16 cellular contexts compared by ENCODE assay signal in the genomic region with DNA sequence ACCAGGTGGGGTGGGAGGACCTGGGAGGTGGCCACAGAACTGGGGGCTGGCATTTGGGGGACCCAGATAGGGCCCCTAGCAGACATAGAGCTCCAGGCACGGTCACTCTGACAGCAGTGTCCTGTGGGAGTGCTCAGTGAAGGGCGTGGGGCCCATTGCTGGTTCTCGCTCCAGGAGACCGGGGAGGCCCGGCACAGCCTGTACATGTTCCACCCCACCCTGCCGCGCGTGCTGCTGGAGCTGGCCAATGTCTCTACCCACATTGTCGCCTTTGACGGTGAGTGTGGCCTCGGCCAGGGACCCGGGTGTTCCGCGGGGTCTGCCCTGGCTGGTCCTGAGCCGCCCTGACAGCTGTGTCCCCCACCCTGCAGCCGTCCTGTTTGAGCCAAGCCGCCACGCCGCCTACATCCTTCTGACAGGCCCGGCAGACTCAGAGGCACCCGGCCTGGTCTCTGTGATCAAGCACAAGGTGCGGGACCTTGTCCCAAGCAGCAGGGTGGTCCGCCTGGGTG. TPM values are rescaled to one million over a fixed set of nuclear protein-coding genes. Genes with fewer than 3 reads are reported as not detected.
DNase-seq lines count a peak whose midpoint lies in the region; ATAC-seq and TF ChIP-seq lines count a peak whose summit lies in the region.
"Had no signal": no experiment of that assay in that cellular context is flagged by ENCODE, and none has a peak within 500 bp of the region (broad histone marks: within the 10 kb centered on the region; RNA-seq: fewer than 3 reads in every experiment).

No MANE protein-coding gene starts in this region.

- no peaks in the 10 kb centered on the region for H3K27me3 Mint-ChIP-seq in chondrocyte (ENCODE audit: low read depth)
- H3K27me3 Mint-ChIP-seq in osteocyte (ENCODE audit: unreplicated experiment): no peaks in the 10 kb centered on the region
- no peaks in the 10 kb centered on the region for H3K27me3 Mint-ChIP-seq in CD4-positive, alpha-beta T cell
- H3K27me3 Mint-ChIP-seq: CD8-positive, alpha-beta memory T cell had no signal

- no peak for ATAC-seq in SK-N-SH treated with all-trans-retinoic acid at 6 μM for 48 hours
- no peak for ATAC-seq in CD4-positive, alpha-beta T cell (ENCODE audit: poor library complexity)
- ATAC-seq in GM18517 (IDR thresholded peaks at IDR 0.05; ENCODE audit: unreplicated experiment): no peak

- no peak for TF ChIP-seq CTCF in SK-N-SH (IDR thresholded peaks at IDR 0.05)
- no peak for TF ChIP-seq CTCF in chondrocyte (IDR thresholded peaks at IDR 0.05)
- no peak for TF ChIP-seq CTCF in osteocyte (IDR thresholded peaks at IDR 0.05)
- no peak for TF ChIP-seq CTCF in CD4-positive, alpha-beta T cell (IDR thresholded peaks at IDR 0.05)

- H3K9ac ChIP-seq in SK-N-SH: no peak overlapping the region

- no peak overlapping the region for H3K4me2 ChIP-seq in SK-N-SH

- H3K79me2 ChIP-seq in SK-N-SH (ENCODE audit: insufficient read depth): no peaks in the 10 kb centered on the region

- DNase-seq in SK-N-SH: peak; percentile 14
- peak; percentile 93 for DNase-seq in chondrocyte (ENCODE audit: low spot score)
- peak; percentile 85 for DNase-seq in osteocyte (ENCODE audit: extremely low spot score, unreplicated experiment)
- DNase-seq in CD4-positive, alpha-beta T cell: no peak
- no peak for DNase-seq in activated gamma-delta T cell (lab: John Stamatoyannopoulos, UW)
- DNase-seq: Caco-2, DMS53, GF-D8 had no signal

- H3F3A ChIP-seq in SK-N-SH (replicated peaks; ENCODE audit: insufficient read depth): no peaks in the 10 kb centered on the region

- intact Hi-C loops in CD4-positive, alpha-beta T cell (cut with DNase I, micrococcal nuclease): no loop called here

- CTCF ChIA-PET in SK-N-SH (lab: Yijun Ruan, JAX): no interaction called here
- CTCF ChIA-PET in CD4-positive, alpha-beta T cell (lab: Charles Lee): no interaction called here

- peaks cover 4% of the 10 kb centered on the region for H3K4me1 Mint-ChIP-seq in chondrocyte (ENCODE audit: low read depth)
- H3K4me1 Mint-ChIP-seq in osteocyte (ENCODE audit: unreplicated experiment): peaks cover 2% of the 10 kb centered on the region
- no peaks in the 10 kb centered on the region for H3K4me1 Mint-ChIP-seq in CD4-positive, alpha-beta T cell (ENCODE audit: low read depth)
- H3K4me1 Mint-ChIP-seq: CD14-positive monocyte had no signal

- H3K36me3 Mint-ChIP-seq in chondrocyte (ENCODE audit: low read depth) (peaks cover 10% of the 10 kb centered on the region), osteocyte (ENCODE audit: unreplicated experiment) (peaks cover 14% of the 10 kb centered on the region)
- peaks cover 32% of the 10 kb centered on the region for H3K36me3 Mint-ChIP-seq in CD4-positive, alpha-beta T cell (ENCODE audit: low read depth)

- peaks cover 0 to 8% of the 10 kb centered on the region in 2 experiments; a peak in 1 of 4 replicates for H3K4me1 ChIP-seq in SK-N-SH (ENCODE audit: control insufficient read depth in 1 of 2, insufficient read depth in 2 of 2, low read depth in 1 of 2, low read length in 1 of 2)
- H3K4me1 ChIP-seq: Caco-2 had no signal

- peaks cover 0 to 45% of the 10 kb centered on the region in 2 experiments for H3K36me3 ChIP-seq in SK-N-SH (replicated peaks in 1 of 2; ENCODE audit: control insufficient read depth in 1 of 2, insufficient read depth in 2 of 2, low read length in 1 of 2)

- no peak overlapping the region for H3K27ac ChIP-seq in SK-N-SH (ENCODE audit: low read depth in 2 of 2, low read length in 1 of 2)
- H3K27ac ChIP-seq in CD4-positive, alpha-beta T cell (ENCODE audit: low read depth, low read length): no peak overlapping the region
- H3K27ac ChIP-seq: 22Rv1, HL-60 had no signal

- H3K9me2 ChIP-seq in SK-N-SH: no peaks in the 10 kb centered on the region

- H3K4me3 ChIP-seq in SK-N-SH (ENCODE audit: low read depth in 2 of 2, low read length in 1 of 2): no peak overlapping the region

- TF ChIP-seq RAD21 in SK-N-SH (IDR thresholded peaks at IDR 0.05; ENCODE audit: low read length): no peak

- POLR2A ChIA-PET in SK-N-SH (lab: Yijun Ruan, JAX): interaction anchor here (1.0 kb wide), 1 partner anchor 43 kb away, joined by 3 read pairs; no protein-coding TSS in a partner anchor
- POLR2A ChIA-PET in CD4-positive, alpha-beta T cell (lab: Charles Lee): no interaction called here

- no peaks in the 10 kb centered on the region for H3K27me3 ChIP-seq in SK-N-SH (ENCODE audit: insufficient read depth)
- no peaks in the 10 kb centered on the region for H3K27me3 ChIP-seq in CD4-positive, alpha-beta T cell (ENCODE audit: control insufficient read depth, insufficient read depth, low read length)

- no peaks in the 10 kb centered on the region for H4K20me1 ChIP-seq in SK-N-SH (ENCODE audit: insufficient read depth)

- WGBS in SK-N-SH (ENCODE audit: low lambda C conversion rate): 100% methylated on average over 1 of the region's 23 CpGs

- TF ChIP-seq EP300 in SK-N-SH (IDR thresholded peaks at IDR 0.05; ENCODE audit: borderline replicate concordance in 1 of 2, low read depth in 1 of 2, low read length in 1 of 2): no peak

- H2AFZ ChIP-seq in SK-N-SH (ENCODE audit: low read depth): no peak overlapping the region

- H3K4me3 Mint-ChIP-seq in chondrocyte (ENCODE audit: unreplicated experiment): no peak overlapping the region
- no peak overlapping the region for H3K4me3 Mint-ChIP-seq in osteocyte (ENCODE audit: unreplicated experiment)
- H3K4me3 Mint-ChIP-seq in CD4-positive, alpha-beta T cell: no peak overlapping the region
- H3K4me3 Mint-ChIP-seq: CD14-positive monocyte; CD8-positive, alpha-beta memory T cell had no signal

- H3K9me3 ChIP-seq in SK-N-SH: no peaks in the 10 kb centered on the region
- no peaks in the 10 kb centered on the region for H3K9me3 ChIP-seq in CD4-positive, alpha-beta T cell (ENCODE audit: control insufficient read depth, low read length)
- H3K9me3 ChIP-seq: Caco-2 had no signal

- no peaks in the 10 kb centered on the region for H3K9me3 Mint-ChIP-seq in chondrocyte (ENCODE audit: low read depth)
- no peaks in the 10 kb centered on the region for H3K9me3 Mint-ChIP-seq in osteocyte (ENCODE audit: unreplicated experiment)
- no peaks in the 10 kb centered on the region for H3K9me3 Mint-ChIP-seq in CD4-positive, alpha-beta T cell
- H3K9me3 Mint-ChIP-seq: CD8-positive, alpha-beta memory T cell had no signal

- H3K27ac Mint-ChIP-seq in chondrocyte (ENCODE audit: unreplicated experiment): no peak overlapping the region
- H3K27ac Mint-ChIP-seq in osteocyte (ENCODE audit: unreplicated experiment): no peak overlapping the region
- no peak overlapping the region for H3K27ac Mint-ChIP-seq in CD4-positive, alpha-beta T cell
- H3K27ac Mint-ChIP-seq: CD8-positive, alpha-beta memory T cell had no signal

TF ChIP-seq in SK-N-SH, 30 proteins besides CTCF, POLR2A, EP300 and RAD21 (continues in another document):
- no peak for TF ChIP-seq RCOR1 (IDR thresholded peaks at IDR 0.05; ENCODE audit: low read length)
- TF ChIP-seq, protein P1, sequence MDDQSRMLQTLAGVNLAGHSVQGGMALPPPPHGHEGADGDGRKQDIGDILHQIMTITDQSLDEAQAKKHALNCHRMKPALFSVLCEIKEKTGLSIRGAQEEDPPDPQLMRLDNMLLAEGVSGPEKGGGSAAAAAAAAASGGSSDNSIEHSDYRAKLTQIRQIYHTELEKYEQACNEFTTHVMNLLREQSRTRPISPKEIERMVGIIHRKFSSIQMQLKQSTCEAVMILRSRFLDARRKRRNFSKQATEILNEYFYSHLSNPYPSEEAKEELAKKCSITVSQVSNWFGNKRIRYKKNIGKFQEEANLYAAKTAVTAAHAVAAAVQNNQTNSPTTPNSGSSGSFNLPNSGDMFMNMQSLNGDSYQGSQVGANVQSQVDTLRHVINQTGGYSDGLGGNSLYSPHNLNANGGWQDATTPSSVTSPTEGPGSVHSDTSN (IDR thresholded peaks at IDR 0.05): no peak

TF ChIP-seq in SK-N-SH treated with all-trans-retinoic acid at 6 μM for 48 hours, 23 proteins besides CTCF, POLR2A, EP300 and RAD21 (continues in another document):
- no peak for TF ChIP-seq BACH2 (CRISPR knock-in tag; IDR thresholded peaks at IDR 0.05; ENCODE audit: borderline replicate concordance)
- TF ChIP-seq GLIS3 (CRISPR knock-in tag; IDR thresholded peaks at IDR 0.05): no peak

RNA-seq across cellular contexts. Expression of a gene that starts 11.2 kb away (rescaled TPM):
- polyA plus RNA-seq in SK-N-SH (2012; rRNA removed): 9.8 and 10.0 TPM in 2 replicates
- 0.93 and 1.8 TPM in 2 replicates for polyA plus RNA-seq in SK-N-SH (2012; cell fraction: cytosol; rRNA removed)
- polyA plus RNA-seq in SK-N-SH (2012; cell fraction: nucleus; rRNA removed): 105 and 118 TPM in 2 replicates
- total RNA-seq in chondrocyte (20.3 to 23.2 TPM (median 21.0 TPM) in 3 replicates), osteocyte (6.2 and 9.5 TPM in 2 replicates)
- not detected for total RNA-seq in CD4-positive, alpha-beta T cell
- total RNA-seq: A673 had no signal
- polyA plus RNA-seq: CD14-positive monocyte; CD8-positive, alpha-beta memory T cell had no signal

RNA-seq across cellular contexts. Expression of a gene that starts 15.9 kb away (rescaled TPM):
- polyA plus RNA-seq in SK-N-SH (2012; rRNA removed): 4.8 and 4.9 TPM in 2 replicates
- 1.7 and 3.3 TPM in 2 replicates for polyA plus RNA-seq in SK-N-SH (2012; cell fraction: cytosol; rRNA removed)
- polyA plus RNA-seq in SK-N-SH (2012; cell fraction: nucleus; rRNA removed): 14.9 and 18.9 TPM in 2 replicates
- total RNA-seq in chondrocyte (0.82 to 4.0 TPM (median 3.7 TPM) in 3 replicates), osteocyte (0.54 TPM in 1 of 2 replicates, not detected in the other)
- total RNA-seq in CD4-positive, alpha-beta T cell: under 1 TPM in 1 of 2 experiments, not detected in 1; 0.42 TPM
- total RNA-seq: CD8-positive, alpha-beta memory T cell had no signal
- polyA plus RNA-seq: CD14-positive monocyte; CD8-positive, alpha-beta memory T cell had no signal

RNA-seq across cellular contexts. Expression of a gene that starts 18.5 kb away (rescaled TPM):
- polyA plus RNA-seq in SK-N-SH (2012; rRNA removed): 1.7 and 2.5 TPM in 2 replicates
- 0.21 and 0.24 TPM in 2 replicates for polyA plus RNA-seq in SK-N-SH (2012; cell fraction: cytosol; rRNA removed)
- 18.8 and 22.7 TPM in 2 replicates for polyA plus RNA-seq in SK-N-SH (2012; cell fraction: nucleus; rRNA removed)
- total RNA-seq in chondrocyte (0.89 to 1.6 TPM (median 1.5 TPM) in 3 replicates), osteocyte (not detected in 2 replicates)
- not detected for total RNA-seq in CD4-positive, alpha-beta T cell
- total RNA-seq: A673; CD8-positive, alpha-beta memory T cell had no signal
- polyA plus RNA-seq: BJ; CD14-positive monocyte; CD8-positive, alpha-beta memory T cell had no signal

RNA-seq across cellular contexts. Expression of a gene that starts 29.9 kb away (rescaled TPM):
- 91.3 and 126 TPM in 2 replicates for polyA plus RNA-seq in SK-N-SH (2012; rRNA removed)
- 59.3 and 86.4 TPM in 2 replicates for polyA plus RNA-seq in SK-N-SH (2012; cell fraction: cytosol; rRNA removed)
- polyA plus RNA-seq in SK-N-SH (2012; cell fraction: nucleus; rRNA removed): 89.7 and 103 TPM in 2 replicates
- total RNA-seq in chondrocyte: 122 to 146 TPM (median 125 TPM) in 3 replicates
- total RNA-seq in osteocyte: 171 and 185 TPM in 2 replicates
- total RNA-seq in CD4-positive, alpha-beta T cell: 10 to 100 TPM; 15.6 to 17.0 TPM

RNA-seq across cellular contexts. Expression of a gene that starts 35.2 kb away (rescaled TPM):
- 97.7 and 105 TPM in 2 replicates for polyA plus RNA-seq in SK-N-SH (2012; rRNA removed)
- polyA plus RNA-seq in SK-N-SH (2012; cell fraction: cytosol; rRNA removed): 38.5 and 38.9 TPM in 2 replicates
- 529 and 717 TPM in 2 replicates for polyA plus RNA-seq in SK-N-SH (2012; cell fraction: nucleus; rRNA removed)
- 64.6 to 79.4 TPM (median 64.9 TPM) in 3 replicates for total RNA-seq in chondrocyte
- total RNA-seq in osteocyte: 103 and 104 TPM in 2 replicates
- total RNA-seq in CD4-positive, alpha-beta T cell: 10 to 100 TPM; 94.8 to 98.4 TPM

Comparison
In these comparisons a context has a peak if more than half of its experiments do, and no peak if none do; other contexts are left out.
1. DNase-seq: peak in SK-N-SH (single experiment), chondrocyte (single experiment) and osteocyte (single experiment); none in CD4-positive, alpha-beta T cell (0 of 10) and activated gamma-delta T cell (single experiment).